ENCODE assay signal across 20 cellular contexts in genomic region chr12:129902371-129903091, GRCh38. TPM values are rescaled to one million over a fixed set of nuclear protein-coding genes. Genes with fewer than 3 reads are reported as not detected.
A peak's percentile ranks its signal among the peaks of the same experiment; 100 is the strongest.
DNase-seq lines count a peak whose midpoint lies in the region; ATAC-seq and TF ChIP-seq lines count a peak whose summit lies in the region.
"Had no signal": no experiment of that assay in that cellular context is flagged by ENCODE, and none has a peak within 500 bp of the region (broad histone marks: within the 10 kb centered on the region; RNA-seq: fewer than 3 reads in every experiment).

No MANE protein-coding gene starts in this region.

- no peak overlapping the region for H3K4me3 Mint-ChIP-seq in activated T-cell treated with anti-CD3 and anti-CD28 coated beads, Interleukin-2, amount 50 U/mL, for 4 hours
- H3K4me3 Mint-ChIP-seq: activated naive CD4-positive, alpha-beta T cell treated with anti-CD3 and anti-CD28 coated beads for 36 hours had no signal

- H3K9me3 Mint-ChIP-seq in activated T-cell treated with anti-CD3 and anti-CD28 coated beads, Interleukin-2, amount 50 U/mL, for 4 hours = peaks cover 2% of the 10 kb centered on the region

- DNase-seq in HT1080 (ENCODE audit: low read depth) = peak; percentile 20
- DNase-seq in brain microvascular endothelial cell = no peak
- DNase-seq in iPS-NIHi7 (ENCODE audit: extremely low spot score) = peak; percentile 31
- peak; percentile 55 for DNase-seq in retina
- DNase-seq in activated T-cell treated with anti-CD3 and anti-CD28 coated beads, Interleukin-2, amount 50 U/mL, for 4 hours = no peak
- DNase-seq: activated CD4-positive, alpha-beta T cell treated with anti-CD3 and anti-CD28 coated beads, Interleukin-2, amount 50 U/mL, for 1 hour; activated naive CD4-positive, alpha-beta T cell treated with anti-CD3 and anti-CD28 coated beads for 36 hours; activated T-cell treated with anti-CD3 and anti-CD28 coated beads for 4 hours; body of pancreas; Caco-2; KG1; NCI-H2171 treated with DMSO at 0.1 percent for 48 hours; RPMI8226 had no signal

- no peak overlapping the region for H3K27ac ChIP-seq in brain microvascular endothelial cell
- H3K27ac ChIP-seq: body of pancreas, parathyroid adenoma, thoracic aorta had no signal

- ATAC-seq in GM21528 (IDR thresholded peaks at IDR 0.05; ENCODE audit: low FRiP score, unreplicated experiment) = no peak
- no peak for ATAC-seq in GM21447 (IDR thresholded peaks at IDR 0.05; ENCODE audit: unreplicated experiment)
- ATAC-seq in activated T-cell treated with anti-CD3 and anti-CD28 coated beads, Interleukin-2, amount 50 U/mL, for 4 hours = no peak
- ATAC-seq: body of pancreas, esophagus mucosa, GM12878 had no signal

- in situ Hi-C loops in brain microvascular endothelial cell (cut with HindIII; ENCODE audit: low pct_ligation_motif_present, low sequenced_read_pairs) = no loop called here

- H3K36me3 Mint-ChIP-seq in activated T-cell treated with anti-CD3 and anti-CD28 coated beads, Interleukin-2, amount 50 U/mL, for 4 hours (ENCODE audit: insufficient read depth) = no peaks in the 10 kb centered on the region

- peaks cover 36% of the 10 kb centered on the region for H3K27me3 Mint-ChIP-seq in activated T-cell treated with anti-CD3 and anti-CD28 coated beads, Interleukin-2, amount 50 U/mL, for 4 hours (ENCODE audit: low read depth)

- peak overlapping the region; percentile 60 for H3K4me3 ChIP-seq in brain microvascular endothelial cell (ENCODE audit: low read depth, low read length)
- H3K4me3 ChIP-seq: body of pancreas, GM12878, thoracic aorta had no signal

- H3K36me3 ChIP-seq in brain microvascular endothelial cell (replicated peaks) = no peaks in the 10 kb centered on the region
- H3K36me3 ChIP-seq: thoracic aorta had no signal

- H3K4me1 Mint-ChIP-seq in activated T-cell treated with anti-CD3 and anti-CD28 coated beads, Interleukin-2, amount 50 U/mL, for 4 hours (ENCODE audit: low read depth) = no peaks in the 10 kb centered on the region

- H3K27me3 ChIP-seq in brain microvascular endothelial cell (replicated peaks) = no peaks in the 10 kb centered on the region
- H3K27me3 ChIP-seq: body of pancreas had no signal

- TF ChIP-seq CTCF in brain microvascular endothelial cell (IDR thresholded peaks at IDR 0.05; ENCODE audit: low read depth, low read length, missing control alignments) = no peak

RNA-seq across cellular contexts. Expression of gene TMEM132D, which starts 1.3 kb away (rescaled TPM):
- total RNA-seq in HT1080 (2014; rRNA removed; shearing (Covaris generic)) = 2.7 and 3.2 TPM in 2 replicates
- not detected in 2 replicates for polyA plus RNA-seq in HT1080 (2015; cell fraction: cytosol; rRNA removed)
- polyA plus RNA-seq in HT1080 (2015; cell fraction: nucleus; rRNA removed) = not detected in 2 replicates
- not detected for total RNA-seq in activated T-cell treated with anti-CD3 and anti-CD28 coated beads, Interleukin-2, amount 50 U/mL, for 4 hours
- total RNA-seq: activated naive CD4-positive, alpha-beta T cell treated with anti-CD3 and anti-CD28 coated beads for 36 hours; Caco-2; dermis microvascular lymphatic vessel endothelial cell; esophagus mucosa; thoracic aorta had no signal

Comparison
In these comparisons a context has a peak if more than half of its experiments do, and no peak if none do; other contexts are left out.
1. DNase-seq: peak in HT1080 (single experiment), iPS-NIHi7 (single experiment) and retina (single experiment); none in brain microvascular endothelial cell (single experiment) and activated T-cell treated with anti-CD3 and anti-CD28 coated beads, Interleukin-2, amount 50 U/mL, for 4 hours (single experiment).